Comparison of ENCODE assay signal across 8 cellular contexts in the genomic region with DNA sequence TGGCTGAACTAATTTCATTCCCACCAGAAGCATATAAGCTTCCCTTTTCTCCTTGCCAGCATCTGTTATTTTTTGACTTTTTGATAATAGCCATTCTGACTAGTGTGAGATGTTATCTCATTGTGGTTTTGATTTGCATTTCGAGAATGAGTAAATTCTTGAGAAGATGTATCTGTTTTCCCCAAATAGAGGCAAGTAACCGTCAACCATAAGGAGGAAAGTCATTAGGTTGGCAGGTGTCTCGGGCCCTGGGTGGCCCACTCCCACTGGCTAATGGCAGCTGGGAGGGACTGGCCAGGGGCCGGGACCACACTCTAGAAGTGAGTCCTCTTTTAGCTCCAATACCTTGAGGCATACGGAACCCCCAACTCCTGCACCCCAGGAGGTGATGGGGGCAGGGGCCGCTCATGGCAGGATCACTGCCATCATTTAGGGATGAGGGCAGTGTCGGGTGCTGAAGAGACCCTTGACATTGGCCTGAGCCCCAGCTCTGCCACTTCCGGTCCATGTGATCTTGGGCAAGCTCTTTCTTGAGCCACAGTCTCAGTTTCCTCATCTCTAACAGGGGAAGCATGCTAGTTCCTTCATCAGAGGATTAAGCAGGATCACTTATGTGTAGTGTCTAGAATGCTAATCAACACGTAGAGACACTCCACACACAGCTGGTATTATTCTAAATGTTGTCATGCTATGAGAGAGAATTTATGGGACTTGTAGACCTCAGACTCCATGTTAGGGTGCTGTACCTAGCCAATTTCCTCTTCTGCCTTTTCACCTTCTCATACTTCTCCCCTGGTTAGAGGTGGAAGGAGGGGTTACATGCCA. TPM values are rescaled to one million over a fixed set of nuclear protein-coding genes. Genes with fewer than 3 reads are reported as not detected.
DNase-seq lines count a peak whose midpoint lies in the region; ATAC-seq and TF ChIP-seq lines count a peak whose summit lies in the region.

No MANE protein-coding gene starts in this region.

- DNase-seq in activated naive CD4-positive, alpha-beta T cell treated with Interleukin-2 at 50 U/mL for 16 hours, result peak; percentile 60
- DNase-seq in activated naive CD4-positive, alpha-beta T cell treated with anti-CD3 and anti-CD28 coated beads, Interleukin-2, amount 50 U/mL, for 16 hours, result no peak
- DNase-seq in activated CD4-positive, alpha-beta T cell treated with anti-CD3 and anti-CD28 coated beads, Interleukin-2, amount 50 U/mL, for 24 hours (ENCODE audit: low read depth in 1 of 2, low spot score in 1 of 2), result peak; percentile 11 to 27
- peak in 1 of 2 donors; percentile 36 for DNase-seq in stimulated activated naive CD8-positive, alpha-beta T cell treated with anti-CD3 and anti-CD28 coated beads, Interleukin-15, amount 100 ng/mL, for 72 hours
- DNase-seq in iPS-NIHi11 (ENCODE audit: low spot score), result no peak
- DNase-seq in NCI-H1930 (lab: John Stamatoyannopoulos, UW), result no peak
- no peak for DNase-seq in colonic mucosa

- H3K36me3 ChIP-seq in colonic mucosa, result no peaks in the 10 kb centered on the region

- intact Hi-C loops in colonic mucosa (cut with DNase I), result no loop called here

- H3K9me3 ChIP-seq in colonic mucosa, result no peaks in the 10 kb centered on the region

- H3K4me3 Mint-ChIP-seq in stimulated activated naive CD8-positive, alpha-beta T cell treated with anti-CD3 and anti-CD28 coated beads, Interleukin-15, amount 100 ng/mL, for 72 hours, result peak overlapping the region in 1 of 2 donors; percentile 25

- no peak for TF ChIP-seq CTCF in colonic mucosa (IDR thresholded peaks at IDR 0.05)

- peak overlapping the region in 1 of 2 donors; percentile 43 for H3K27ac Mint-ChIP-seq in stimulated activated naive CD8-positive, alpha-beta T cell treated with anti-CD3 and anti-CD28 coated beads, Interleukin-15, amount 100 ng/mL, for 72 hours

- H3K27ac ChIP-seq in colonic mucosa, result no peak overlapping the region

- ATAC-seq in HG03103 (IDR thresholded peaks at IDR 0.05; ENCODE audit: low read depth, unreplicated experiment), result peak; percentile 49
- ATAC-seq in stimulated activated naive CD8-positive, alpha-beta T cell treated with anti-CD3 and anti-CD28 coated beads, Interleukin-15, amount 100 ng/mL, for 72 hours, result peak; percentile 69

- no peak overlapping the region for H3K4me3 ChIP-seq in colonic mucosa

- peaks cover 14% of the 10 kb centered on the region for H3K27me3 Mint-ChIP-seq in stimulated activated naive CD8-positive, alpha-beta T cell treated with anti-CD3 and anti-CD28 coated beads, Interleukin-15, amount 100 ng/mL, for 72 hours

- peaks cover 10 to 12% of the 10 kb centered on the region in 2 donors for H3K9me3 Mint-ChIP-seq in stimulated activated naive CD8-positive, alpha-beta T cell treated with anti-CD3 and anti-CD28 coated beads, Interleukin-15, amount 100 ng/mL, for 72 hours

- H3K9ac ChIP-seq in colonic mucosa (ENCODE audit: low read depth in 2 of 2, low read length in 2 of 2), result no peak overlapping the region

- no peaks in the 10 kb centered on the region for H3K27me3 ChIP-seq in colonic mucosa

- peaks cover 53% of the 10 kb centered on the region for H3K4me1 Mint-ChIP-seq in stimulated activated naive CD8-positive, alpha-beta T cell treated with anti-CD3 and anti-CD28 coated beads, Interleukin-15, amount 100 ng/mL, for 72 hours

- no peaks in the 10 kb centered on the region for H3K4me1 ChIP-seq in colonic mucosa

RNA-seq across cellular contexts. Expression of a gene that starts 44.3 kb away (rescaled TPM):
- total RNA-seq in colonic mucosa, result 1 to 10 TPM; 7.4 to 9.9 TPM

Comparison
In these comparisons a context has a peak if more than half of its experiments do, and no peak if none do; other contexts are left out.
1. DNase-seq: peak in activated naive CD4-positive, alpha-beta T cell treated with Interleukin-2 at 50 U/mL for 16 hours (single experiment) and activated CD4-positive, alpha-beta T cell treated with anti-CD3 and anti-CD28 coated beads, Interleukin-2, amount 50 U/mL, for 24 hours (2 of 2); none in activated naive CD4-positive, alpha-beta T cell treated with anti-CD3 and anti-CD28 coated beads, Interleukin-2, amount 50 U/mL, for 16 hours (single experiment), iPS-NIHi11 (single experiment), NCI-H1930 (0 of 2) and colonic mucosa (single experiment).